Comparison of ENCODE assay signal across 26 cellular contexts in genomic region chr3:183491923-183492848, GRCh38.
DNase-seq lines count a peak whose midpoint lies in the region; ATAC-seq and TF ChIP-seq lines count a peak whose summit lies in the region.
"Had no signal": no experiment of that assay in that cellular context is flagged by ENCODE, and none has a peak within 500 bp of the region (broad histone marks: within the 10 kb centered on the region; RNA-seq: fewer than 3 reads in every experiment).

No MANE protein-coding gene starts in this region.

- H3K4me2 ChIP-seq in neural progenitor cell, result no peak overlapping the region
- H3K4me2 ChIP-seq: SK-N-SH had no signal

- H3K27ac Mint-ChIP-seq in endothelial cell (ENCODE audit: unreplicated experiment), result peak overlapping the region; percentile 94
- H3K27ac Mint-ChIP-seq in neural progenitor cell, result peak overlapping the region; percentile 37

- CTCF ChIA-PET in Panc1 (lab: Charles Lee), result no interaction called here

- H3K4me1 ChIP-seq in Panc1 (ENCODE audit: control insufficient read depth, insufficient read depth, low read length) (no peaks in the 10 kb centered on the region), neural progenitor cell (peaks cover 5% of the 10 kb centered on the region)
- H3K4me1 ChIP-seq: pancreas had no signal

- in situ Hi-C loops in Panc1 (cut with HindIII; ENCODE audit: low pct_unique_long_range_greater_than_20kb, low sequenced_read_pairs), result no loop called here

- ATAC-seq in Panc1, result 0 out of 2 replicates have a peak, but pooled peaks have one; percentile 15
- ATAC-seq: naive thymus-derived CD4-positive, alpha-beta T cell; pancreas; right cardiac atrium; stimulated activated naive CD8-positive, alpha-beta T cell treated with anti-CD3 and anti-CD28 coated beads, Interleukin-15, Interleukin-2, amounts not matched to agents 100 U/mL and 50 U/mL, for 24 hours had no signal

- H3K36me3 ChIP-seq in Panc1 (ENCODE audit: control insufficient read depth, insufficient read depth, low read length) (no peaks in the 10 kb centered on the region), neural progenitor cell (no peaks in the 10 kb centered on the region)
- H3K36me3 ChIP-seq: colonic mucosa, pancreas, thyroid gland had no signal

- H3K4me3 ChIP-seq in Panc1 (ENCODE audit: low read depth in 2 of 2, low read length in 2 of 2) (no peak overlapping the region), neural progenitor cell (no peak overlapping the region)
- H3K4me3 ChIP-seq: colonic mucosa, pancreas, thyroid gland had no signal

- no peak overlapping the region for H3K9ac ChIP-seq in neural progenitor cell
- H3K9ac ChIP-seq: SK-N-SH had no signal

- H3K79me2 ChIP-seq in neural progenitor cell (ENCODE audit: low read depth), result no peaks in the 10 kb centered on the region

- H3K36me3 Mint-ChIP-seq in endothelial cell (ENCODE audit: low read depth, unreplicated experiment), result peaks cover 62% of the 10 kb centered on the region
- no peaks in the 10 kb centered on the region for H3K36me3 Mint-ChIP-seq in neural progenitor cell

- H3K27me3 ChIP-seq in Panc1 (ENCODE audit: control insufficient read depth, insufficient read depth, low read length), result peaks cover 3% of the 10 kb centered on the region; the same call in 1 of the 2 replicates
- no peaks in the 10 kb centered on the region for H3K27me3 ChIP-seq in neural progenitor cell
- H3K27me3 ChIP-seq: colonic mucosa, pancreas, thyroid gland had no signal

- H3K27me3 Mint-ChIP-seq in endothelial cell (ENCODE audit: unreplicated experiment) (peaks cover 7% of the 10 kb centered on the region), neural progenitor cell (ENCODE audit: insufficient read depth, low read depth) (peaks cover 5% of the 10 kb centered on the region)
- H3K27me3 Mint-ChIP-seq: naive thymus-derived CD4-positive, alpha-beta T cell had no signal

- H3K9me3 ChIP-seq in Panc1 (ENCODE audit: control insufficient read depth, insufficient read depth, low read depth, low read length), result no peaks in the 10 kb centered on the region
- H3K9me3 ChIP-seq in neural progenitor cell (ENCODE audit: low read depth), result no peaks in the 10 kb centered on the region
- H3K9me3 ChIP-seq: colonic mucosa, pancreas, SK-N-SH, thyroid gland had no signal

- H3K4me3 Mint-ChIP-seq in endothelial cell (ENCODE audit: unreplicated experiment) (peak overlapping the region; percentile 37), neural progenitor cell (no peak overlapping the region)
- H3K4me3 Mint-ChIP-seq: CD14-positive monocyte; naive thymus-derived CD4-positive, alpha-beta T cell had no signal

- H3K4me1 Mint-ChIP-seq in endothelial cell (ENCODE audit: unreplicated experiment) (peaks cover 50% of the 10 kb centered on the region), neural progenitor cell (peaks cover 1% of the 10 kb centered on the region)

- H4K20me1 ChIP-seq in neural progenitor cell (ENCODE audit: low read depth), result no peaks in the 10 kb centered on the region

- intact Hi-C loops in Panc1 (cut with micrococcal nuclease; ENCODE audit: unreplicated experiment), result no loop called here

- H3K9me3 Mint-ChIP-seq in endothelial cell (ENCODE audit: unreplicated experiment), result no peaks in the 10 kb centered on the region
- H3K9me3 Mint-ChIP-seq in neural progenitor cell, result no peaks in the 10 kb centered on the region
- H3K9me3 Mint-ChIP-seq: CD14-positive monocyte; naive thymus-derived CD4-positive, alpha-beta T cell had no signal

- H3K27ac ChIP-seq in Panc1 (ENCODE audit: low read length), result no peak overlapping the region
- no peak overlapping the region for H3K27ac ChIP-seq in neural progenitor cell
- H3K27ac ChIP-seq: pancreas, thyroid gland had no signal

- DNase-seq in GM10266 (ENCODE audit: extremely low spot score) (no peak), Panc1 (ENCODE audit: low read depth, low spot score) (no peak), endothelial cell (ENCODE audit: low spot score) (no peak), neural progenitor cell (ENCODE audit: low spot score) (no peak), AML-193 (lab: John Stamatoyannopoulos, UW) (no peak), NCI-H345 treated with DMSO at 0.1 percent for 48 hours (lab: John Stamatoyannopoulos, UW; ENCODE audit: unreplicated experiment) (no peak), NCI-H526 (lab: John Stamatoyannopoulos, UW) (no peak), mucosa of gallbladder (ENCODE audit: low spot score) (no peak)
- DNase-seq: activated CD4-positive, alpha-beta T cell treated with anti-CD3 and anti-CD28 coated beads for 4 hours; activated gamma-delta T cell; HCEC 1CT; naive thymus-derived CD4-positive, alpha-beta T cell; NCI-H187; NCI-H2171 treated with DMSO at 0.1 percent for 48 hours; NCI-H69; pancreas; RPMI8226; SK-N-SH; stimulated activated CD4-positive, alpha-beta T cell treated with anti-CD3 and anti-CD28 coated beads, Interleukin-12 subunit alpha, Interleukin-12 subunit beta, amount 100 ng/mL, for 4 hours; stimulated activated CD4-positive, alpha-beta T cell treated with anti-CD3 and anti-CD28 coated beads, Interleukin-4, amount 100 ng/mL, for 24 hours; stimulated activated naive CD8-positive, alpha-beta T cell treated with anti-CD3 and anti-CD28 coated beads, Interleukin-15, Interleukin-2, amounts not matched to agents 100 U/mL and 50 U/mL, for 24 hours; T-helper 2 cell; thyroid gland had no signal

- TF ChIP-seq CTCF in GM10266 (IDR thresholded peaks at IDR 0.05; ENCODE audit: control insufficient read depth, insufficient read depth, low read depth, missing control alignments) (peak; percentile 2), Panc1 (IDR thresholded peaks at IDR 0.05) (no peak), endothelial cell (IDR thresholded peaks at IDR 0.05; ENCODE audit: unreplicated experiment) (no peak), neural progenitor cell (IDR thresholded peaks at IDR 0.05) (no peak)

- no peaks in the 10 kb centered on the region for H3F3A ChIP-seq in neural progenitor cell (ENCODE audit: low read depth)

- POLR2A ChIA-PET in Panc1 (lab: Charles Lee), result interaction anchor here (0.5 kb wide), 1 partner anchor 292 kb away, joined by 11 read pairs; no protein-coding TSS in a partner anchor

- BruUV-seq in Panc1 (replicated peaks; lab: Mats Ljungman, UMichigan), result no TSS peak

- no peak overlapping the region for H2AFZ ChIP-seq in neural progenitor cell (replicated peaks)
